26 cellular contexts compared by ENCODE assay signal in genomic region chr16:62240722-62241121, GRCh38.
DNase-seq lines count a peak whose midpoint lies in the region; ATAC-seq, FAIRE-seq and TF ChIP-seq lines count a peak whose summit lies in the region.
"Had no signal": no experiment of that assay in that cellular context is flagged by ENCODE, and none has a peak within 500 bp of the region (broad histone marks: within the 10 kb centered on the region; RNA-seq: fewer than 3 reads in every experiment).

No MANE protein-coding gene starts in this region.

- H3K4me1 ChIP-seq in mesodermal cell (ENCODE audit: control insufficient read depth, insufficient read depth, low read length, poor library complexity, severe bottlenecking) (peaks cover 15% of the 10 kb centered on the region), body of pancreas (no peaks in the 10 kb centered on the region)
- H3K4me1 ChIP-seq: Caco-2, heart right ventricle, parathyroid adenoma, right atrium auricular region, tibial nerve had no signal

- no peak for TF ChIP-seq CTCF in body of pancreas (IDR thresholded peaks at IDR 0.05)

- intact Hi-C loops in body of pancreas (cut with DNase I), result no loop called here

- no peak for FAIRE-seq in RCC 7860 (lab: Jason Lieb, UNC)
- FAIRE-seq: colon had no signal

- no peaks in the 10 kb centered on the region for H3K27me3 ChIP-seq in body of pancreas
- H3K27me3 ChIP-seq: heart right ventricle, right atrium auricular region, tibial nerve had no signal

- H3K4me3 ChIP-seq in mesodermal cell (ENCODE audit: extremely low read depth, insufficient read depth, low read length, poor library complexity, severe bottlenecking), result no peak overlapping the region
- H3K4me3 ChIP-seq in body of pancreas, result no peak overlapping the region
- H3K4me3 ChIP-seq: heart right ventricle, lung, right atrium auricular region, tibial nerve had no signal

- H3K27ac ChIP-seq in mesodermal cell (ENCODE audit: low read depth, low read length, severe bottlenecking), result peak overlapping the region; percentile 92
- H3K27ac ChIP-seq in body of pancreas, result no peak overlapping the region
- H3K27ac ChIP-seq: C4-2B, heart right ventricle, parathyroid adenoma, right atrium auricular region, tibial nerve had no signal

- peaks cover 8% of the 10 kb centered on the region for H3K9me3 ChIP-seq in mesodermal cell (ENCODE audit: control insufficient read depth, low read length)
- no peaks in the 10 kb centered on the region for H3K9me3 ChIP-seq in body of pancreas
- H3K9me3 ChIP-seq: Caco-2, right atrium auricular region, tibial nerve had no signal

- WGBS in mesodermal cell (ENCODE audit: insufficient coverage in 2 of 2), 2 experiments, result 40% methylated on average over 1 of the region's 1 CpG; no CpG with 5 or more reads in 1 of the 2 experiments
- WGBS in body of pancreas, 2 donors, result 0 to 13% methylated on average over 1 of the region's 1 CpG

- TF ChIP-seq POLR2A in body of pancreas (IDR thresholded peaks at IDR 0.05), result no peak

- H3K36me3 ChIP-seq in mesodermal cell (ENCODE audit: control insufficient read depth, insufficient read depth, low read length) (no peaks in the 10 kb centered on the region), body of pancreas (replicated peaks in 1 of 2; ENCODE audit: insufficient read depth in 1 of 2, low read depth in 2 of 2) (no peaks in the 10 kb centered on the region)
- H3K36me3 ChIP-seq: heart right ventricle, right atrium auricular region, tibial nerve had no signal

- ATAC-seq in body of pancreas (no peak), GM21737 (IDR thresholded peaks at IDR 0.05; ENCODE audit: unreplicated experiment) (no peak)
- ATAC-seq: heart right ventricle had no signal

- DNase-seq in DMS 273 treated with DMSO at 0.1 percent for 48 hours (lab: John Stamatoyannopoulos, UW) (peak; percentile 65), MV-4-11 (lab: John Stamatoyannopoulos, UW) (peak; percentile 49), astrocyte of the hippocampus (ENCODE audit: low read depth, low spot score) (peak; percentile 30), RCC 7860 (ENCODE audit: low spot score) (no peak), NCI-H82 treated with DMSO at 0.1 percent for 48 hours (lab: John Stamatoyannopoulos, UW; ENCODE audit: unreplicated experiment) (no peak), body of pancreas (no peak)
- DNase-seq: activated B cell treated with CpG ODN at 0.5 μM for 24 hours; activated CD4-positive, alpha-beta T cell treated with anti-CD3 and anti-CD28 coated beads, Interleukin-2, amount 50 U/mL, for 4 hours; activated naive CD4-positive, alpha-beta T cell treated with anti-CD3 and anti-CD28 coated beads for 36 hours; Caco-2; effector CD8-positive, alpha-beta T cell; foreskin fibroblast; heart right ventricle; NCI-H1105 treated with DMSO at 0.1 percent for 48 hours; NCI-H2029; NCI-H82; Right ventricle myocardium superior; stimulated activated CD4-positive, alpha-beta T cell treated with anti-CD3 and anti-CD28 coated beads, Interleukin-2, amount 100 ng/mL, for 24 hours had no signal

Comparison
In these comparisons a context has a peak if more than half of its experiments do, and no peak if none do; other contexts are left out.
1. DNase-seq: peak in DMS 273 treated with DMSO at 0.1 percent for 48 hours (single experiment), MV-4-11 (single experiment) and astrocyte of the hippocampus (single experiment); none in RCC 7860 (single experiment), NCI-H82 treated with DMSO at 0.1 percent for 48 hours (single experiment) and body of pancreas (0 of 4).